1 cellular context compared by ENCODE assay signal in genomic region chr1:46301406-46302090, GRCh38.
TF ChIP-seq lines count a peak whose summit lies in the region.

No MANE protein-coding gene starts in this region.

TF ChIP-seq in HCT116, 20 proteins besides CTCF, POLR2A, EP300 and RAD21:
- peak; percentile 34; the same call in 1 of the 2 replicates for TF ChIP-seq POLR2AphosphoS5 (IDR thresholded peaks at IDR 0.05; ENCODE audit: low read depth, low read length)
- no peak for TF ChIP-seq ZFX (IDR thresholded peaks at IDR 0.05)
